23 cellular contexts compared by ENCODE assay signal in genomic region chr16:84214451-84215066, GRCh38. TPM values are rescaled to one million over a fixed set of nuclear protein-coding genes. Genes with fewer than 3 reads are reported as not detected.
A peak's percentile ranks its signal among the peaks of the same experiment; 100 is the strongest.
DNase-seq lines count a peak whose midpoint lies in the region; ATAC-seq and TF ChIP-seq lines count a peak whose summit lies in the region.
"Had no signal": no experiment of that assay in that cellular context is flagged by ENCODE, and none has a peak within 500 bp of the region (broad histone marks: within the 10 kb centered on the region; RNA-seq: fewer than 3 reads in every experiment).

No MANE protein-coding gene starts in this region.

- H3K4me3 ChIP-seq in BLaER1 (no peak overlapping the region), epithelial cell of esophagus (ENCODE audit: low read length) (no peak overlapping the region), psoas muscle (no peak overlapping the region)

- H3K27ac ChIP-seq in BLaER1 = no peak overlapping the region
- peak overlapping the region; percentile 36 for H3K27ac ChIP-seq in psoas muscle
- H3K27ac ChIP-seq: HL-60 had no signal

- WGBS in psoas muscle, 3 donors = 35 to 56% (median 42%) methylated on average over 15 of the region's 15 CpGs

- peaks cover 14% of the 10 kb centered on the region for H3K9me3 ChIP-seq in BLaER1
- H3K9me3 ChIP-seq in psoas muscle = no peaks in the 10 kb centered on the region
- H3K9me3 ChIP-seq: BE2C had no signal

- ATAC-seq in psoas muscle (peak; percentile 91 to 96 (median 94)), HG02938 (IDR thresholded peaks at IDR 0.05; ENCODE audit: unreplicated experiment) (no peak), GM18505 (IDR thresholded peaks at IDR 0.05; ENCODE audit: unreplicated experiment) (no peak)

- H3K36me3 ChIP-seq in BLaER1 = no peaks in the 10 kb centered on the region
- H3K36me3 ChIP-seq in psoas muscle (ENCODE audit: insufficient read depth in 1 of 2, low read depth in 1 of 2) = no peaks in the 10 kb centered on the region
- H3K36me3 ChIP-seq: BE2C had no signal

- H3K4me1 ChIP-seq in BLaER1 = peaks cover 12% of the 10 kb centered on the region
- H3K4me1 ChIP-seq in psoas muscle = peaks cover 5% of the 10 kb centered on the region

- no peak overlapping the region for H3K9ac ChIP-seq in BLaER1

- peak overlapping the region; percentile 62 for H3K4me2 ChIP-seq in BLaER1

- no peaks in the 10 kb centered on the region for H4K20me1 ChIP-seq in BLaER1

- intact Hi-C loops in psoas muscle (cut with DNase I) = no loop called here

- TF ChIP-seq POLR2A in GM18505 (IDR thresholded peaks at IDR 0.05; ENCODE audit: borderline replicate concordance, extremely low read depth, insufficient read depth, insufficient read length) = no peak

- TF ChIP-seq CTCF in epithelial cell of esophagus (IDR thresholded peaks at IDR 0.05; ENCODE audit: insufficient read depth, low read depth, low read length, missing control alignments) (no peak), psoas muscle (IDR thresholded peaks at IDR 0.05) (no peak)

- H3K27me3 ChIP-seq in BLaER1 = no peaks in the 10 kb centered on the region
- no peaks in the 10 kb centered on the region for H3K27me3 ChIP-seq in psoas muscle (ENCODE audit: insufficient read depth in 3 of 3, low read length in 2 of 3)
- H3K27me3 ChIP-seq: BE2C had no signal

- DNase-seq in NOMO-1 treated with DMSO at 0.1 percent for 48 hours (lab: John Stamatoyannopoulos, UW; ENCODE audit: unreplicated experiment) (peak; percentile 30), NOMO-1 treated with dmso at 0.1 percent for 144 hours (lab: John Stamatoyannopoulos, UW; ENCODE audit: unreplicated experiment) (no peak), epithelial cell of esophagus (ENCODE audit: low read depth) (peak; percentile 33), psoas muscle (peak; percentile 35 to 74), COLO829 (ENCODE audit: low spot score) (no peak)
- DNase-seq: 8988T; ACHN; BE2C; CD4-positive, CD25-positive, alpha-beta regulatory T cell; GOT3; HCEC 1CT; Karpas-422; NCI-H2029; NCI-H446; NCI-H524 treated with DMSO at 0.1 percent for 48 hours; NCI-H82; NK-92 treated with Interleukin-12 subunit alpha and Interleukin-12 subunit beta, amount 100 ng/mL, for 24 hours; RPMI8226; SHP77 treated with DMSO at 0.1 percent for 48 hours had no signal

RNA-seq across cellular contexts. Expression of gene ADAD2, which starts 23.6 kb away (rescaled TPM):
- not detected for total RNA-seq in psoas muscle
- under 1 TPM; 0.17 to 0.69 (median 0.18) TPM for polyA plus RNA-seq in psoas muscle
- total RNA-seq: CD4-positive, CD25-positive, alpha-beta regulatory T cell had no signal

RNA-seq across cellular contexts. Expression of gene KCNG4, which starts 25.3 kb away (rescaled TPM):
- under 1 TPM in 1 of 4 donors, not detected in 3; 0.10 TPM for total RNA-seq in psoas muscle
- polyA plus RNA-seq in psoas muscle = under 1 TPM in 1 of 3 donors, not detected in 2; 0.04 TPM
- total RNA-seq: CD4-positive, CD25-positive, alpha-beta regulatory T cell had no signal
- polyA plus RNA-seq: CD4-positive, CD25-positive, alpha-beta regulatory T cell had no signal

RNA-seq across cellular contexts. Expression of gene TAF1C, which starts 27.7 kb away (rescaled TPM):
- 10 to 100 TPM in 3 of 4 donors, 1 to 10 TPM in 1; 8.3 to 22.3 (median 16.3) TPM for total RNA-seq in psoas muscle
- 10 to 100 TPM; 13.6 to 24.4 (median 19.3) TPM for polyA plus RNA-seq in psoas muscle

Comparison
In these comparisons a context has a peak if more than half of its experiments do, and no peak if none do; other contexts are left out.
1. DNase-seq: peak in NOMO-1 treated with DMSO at 0.1 percent for 48 hours (single experiment), epithelial cell of esophagus (single experiment) and psoas muscle (2 of 2); none in NOMO-1 treated with dmso at 0.1 percent for 144 hours (single experiment) and COLO829 (single experiment).
2. ATAC-seq: peak in psoas muscle (4 of 4); none in HG02938 (single experiment) and GM18505 (single experiment).